ENCODE assay signal across 8 cellular contexts in genomic region chr3:48898383-48899234, GRCh38. TPM values are rescaled to one million over a fixed set of nuclear protein-coding genes. Genes with fewer than 3 reads are reported as not detected.
A peak's percentile ranks its signal among the peaks of the same experiment; 100 is the strongest.
DNase-seq lines count a peak whose midpoint lies in the region; ATAC-seq and TF ChIP-seq lines count a peak whose summit lies in the region.

Gene SLC25A20, minus strand, starts transcription at chr3:48898882. Its CDS starts 88 bp downstream, at chr3:48898794.

- H3K27ac Mint-ChIP-seq in immature natural killer cell, result peak within 1 kb of the TSS; percentile 90 to 97 (median 94)

- ATAC-seq in HG02938 (IDR thresholded peaks at IDR 0.05; ENCODE audit: unreplicated experiment), result peak; percentile 83

- peaks cover 0 to 4% (median 3%) of the 10 kb centered on the region in 3 donors for H3K36me3 Mint-ChIP-seq in immature natural killer cell

- peaks cover 6 to 15% (median 6%) of the 10 kb centered on the region in 3 donors for H3K27me3 Mint-ChIP-seq in immature natural killer cell (ENCODE audit: low read depth in 3 of 3)

- TF ChIP-seq CTCF in WI38 (IDR thresholded peaks at IDR 0.05; ENCODE audit: low read depth, low read length) (no peak), cardiac fibroblast (IDR thresholded peaks at IDR 0.05; ENCODE audit: low read depth, low read length) (no peak)

- H3K4me1 Mint-ChIP-seq in immature natural killer cell, result peaks cover 50 to 53% of the 10 kb centered on the region in 2 donors

- H3K4me3 Mint-ChIP-seq in immature natural killer cell, result peak within 1 kb of the TSS; percentile 93 to 99 (median 96)

- DNase-seq in NCI-H1436 (lab: John Stamatoyannopoulos, UW), result peak; percentile 69
- no peak for DNase-seq in NCI-H1436 treated with DMSO at 0.1 percent for 48 hours (lab: John Stamatoyannopoulos, UW)
- DNase-seq in NCI-H2171 treated with DMSO at 0.1 percent for 48 hours (lab: John Stamatoyannopoulos, UW), result peak; percentile 63
- DNase-seq in cardiac fibroblast (ENCODE audit: low read depth in 2 of 2), result peak; percentile 84 to 89
- DNase-seq in immature natural killer cell, result peak; percentile 86 to 89 (median 88)
- DNase-seq in smooth muscle cell of the brain vasculature (ENCODE audit: low read depth, low spot score), result peak; percentile 35

- H3K4me3 ChIP-seq in WI38 (ENCODE audit: low read depth, low read length) (peak within 1 kb of the TSS; percentile 70), cardiac fibroblast (replicated peaks in 1 of 2; ENCODE audit: low read depth in 2 of 2, low read length in 2 of 2) (peak within 1 kb of the TSS; percentile 72 to 81)

- no peaks in the 10 kb centered on the region for H3K9me3 Mint-ChIP-seq in immature natural killer cell

RNA-seq across cellular contexts. Expression of gene SLC25A20, which starts in this region (rescaled TPM):
- polyA plus RNA-seq in immature natural killer cell, result 100 to 1,000 TPM in 2 of 3 donors, 10 to 100 TPM in 1; 100.0 to 254 (median 100) TPM
